6 cellular contexts compared by ENCODE assay signal in genomic region chr10:104822088-104822487, GRCh38.
"Had no signal": no experiment of that assay in that cellular context is flagged by ENCODE, and none has a peak within 500 bp of the region (broad histone marks: within the 10 kb centered on the region; RNA-seq: fewer than 3 reads in every experiment).

No MANE protein-coding gene starts in this region.

- H3K4me3 ChIP-seq: K562 had no signal

- ATAC-seq: HepG2, K562 had no signal

- DNase-seq: IMR-90, KBM-7, KG1 had no signal

- H3K27ac ChIP-seq: HL-60 had no signal
